In the genomic region with DNA sequence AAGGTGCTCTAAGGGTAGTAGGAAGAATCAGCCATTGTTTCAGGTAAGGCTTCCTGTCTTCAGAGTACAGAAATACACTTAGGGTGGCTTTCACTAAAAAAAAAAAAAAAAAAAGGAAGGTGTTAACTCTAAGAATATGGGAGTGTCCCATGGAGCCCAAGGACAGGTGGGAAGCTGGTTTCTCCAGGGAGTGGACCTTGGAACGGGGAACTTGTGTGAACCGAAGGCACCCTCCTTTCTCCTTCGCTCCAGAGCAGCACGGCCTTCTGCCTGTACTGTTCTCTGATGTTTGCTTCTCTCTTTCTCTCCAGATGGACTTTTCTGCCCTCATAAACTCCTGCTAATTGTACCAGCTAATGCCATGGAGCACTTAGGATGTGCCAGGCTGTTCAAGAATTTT, we compare ENCODE assay signal across 36 cellular contexts. TPM values are rescaled to one million over a fixed set of nuclear protein-coding genes. Genes with fewer than 3 reads are reported as not detected.
"Had no signal": no experiment of that assay in that cellular context is flagged by ENCODE, and none has a peak within 500 bp of the region (broad histone marks: within the 10 kb centered on the region; RNA-seq: fewer than 3 reads in every experiment).

No MANE protein-coding gene starts in this region.

- H3K9me3 Mint-ChIP-seq: activated CD4-positive, alpha-beta memory T cell treated with anti-CD3 and anti-CD28 coated beads for 36 hours; activated CD4-positive, alpha-beta T cell treated with anti-CD3 and anti-CD28 coated beads, Interleukin-2, amount 10 ng/mL, durations not matched to agents 24 days and 14 days; activated naive CD4-positive, alpha-beta T cell treated with anti-CD3 and anti-CD28 coated beads, Interleukin-2, amount 10 ng/mL, durations not matched to agents 7 days and 5 days; activated naive CD8-positive, alpha-beta T cell treated with anti-CD3 and anti-CD28 coated beads, Interleukin-2, amount 10 ng/mL, durations not matched to agents 7 days and 5 days; activated T-helper 1 cell treated with anti-CD3 and anti-CD28 coated beads, Interleukin-12 subunit alpha, Interleukin-12 subunit beta, Interleukin-2, Interleukin-4 antibody, amounts not matched to agents 30 ng/mL and 10 ng/mL and 1 ng/mL, durations not matched to agents 14 hours and 24 hours and 36 hours; naive thymus-derived CD4-positive, alpha-beta T cell; type B pancreatic cell had no signal

- H3K27ac ChIP-seq: epithelial cell of prostate, esophagus squamous epithelium, heart right ventricle, right atrium auricular region, thoracic aorta, uterus, WERI-Rb-1 had no signal

- H3K27ac Mint-ChIP-seq: activated CD4-positive, alpha-beta memory T cell treated with anti-CD3 and anti-CD28 coated beads for 36 hours; activated CD4-positive, alpha-beta T cell treated with anti-CD3 and anti-CD28 coated beads, Interleukin-2, amount 10 ng/mL, durations not matched to agents 24 days and 14 days; activated naive CD4-positive, alpha-beta T cell treated with anti-CD3 and anti-CD28 coated beads, Interleukin-2, amount 10 ng/mL, durations not matched to agents 7 days and 5 days; activated naive CD8-positive, alpha-beta T cell treated with anti-CD3 and anti-CD28 coated beads, Interleukin-2, amount 10 ng/mL, durations not matched to agents 7 days and 5 days; activated T-helper 1 cell treated with anti-CD3 and anti-CD28 coated beads, Interleukin-12 subunit alpha, Interleukin-12 subunit beta, Interleukin-2, Interleukin-4 antibody, amounts not matched to agents 30 ng/mL and 10 ng/mL and 1 ng/mL, durations not matched to agents 14 hours and 24 hours and 36 hours; naive thymus-derived CD4-positive, alpha-beta T cell; type B pancreatic cell had no signal

- H3K4me1 Mint-ChIP-seq: activated CD4-positive, alpha-beta T cell treated with anti-CD3 and anti-CD28 coated beads, Interleukin-2, amount 10 ng/mL, durations not matched to agents 24 days and 14 days; activated naive CD4-positive, alpha-beta T cell treated with anti-CD3 and anti-CD28 coated beads, Interleukin-2, amount 10 ng/mL, durations not matched to agents 7 days and 5 days; activated naive CD8-positive, alpha-beta T cell treated with anti-CD3 and anti-CD28 coated beads, Interleukin-2, amount 10 ng/mL, durations not matched to agents 7 days and 5 days; naive thymus-derived CD4-positive, alpha-beta T cell; neural crest cell had no signal

- H3K36me3 ChIP-seq: esophagus squamous epithelium, heart right ventricle, right atrium auricular region, thoracic aorta, uterus, WERI-Rb-1 had no signal

- H3K27me3 ChIP-seq: right atrium auricular region had no signal

- DNase-seq: activated CD4-positive, alpha-beta memory T cell treated with anti-CD3 and anti-CD28 coated beads for 36 hours; activated CD4-positive, alpha-beta T cell treated with anti-CD3 and anti-CD28 coated beads, Interleukin-2, amount 10 ng/mL, durations not matched to agents 24 days and 14 days; activated CD4-positive, CD25-positive, alpha-beta regulatory T cell treated with anti-CD3 and anti-CD28 coated beads, Interleukin-2, amount 50 U/mL, for 72 hours; activated CD8-positive, alpha-beta memory T cell treated with anti-CD3 and anti-CD28 coated beads, Interleukin-2, amount 50 U/mL, for 4 hours; activated effector memory CD4-positive, alpha-beta T cell treated with anti-CD3 and anti-CD28 coated beads, Interleukin-2, amount 50 U/mL, for 16 hours; activated naive CD4-positive, alpha-beta T cell treated with anti-CD3 and anti-CD28 coated beads, Interleukin-2, amount 10 ng/mL, durations not matched to agents 7 days and 5 days; activated naive CD8-positive, alpha-beta T cell treated with anti-CD3 and anti-CD28 coated beads, Interleukin-2, amount 10 ng/mL, durations not matched to agents 7 days and 5 days; activated T-cell treated with anti-CD3 and anti-CD28 coated beads, Interleukin-2, amount 50 U/mL, for 1 hour; central memory CD4-positive, alpha-beta T cell; dermis blood vessel endothelial cell; effector CD8-positive, alpha-beta T cell; esophagus squamous epithelium; foreskin melanocyte; heart right ventricle; mammary epithelial cell; naive thymus-derived CD4-positive, alpha-beta T cell; nucleus accumbens; stimulated activated CD4-positive, alpha-beta T cell treated with anti-CD3 and anti-CD28 coated beads, Interleukin-15, amount 100 ng/mL, for 24 hours; stimulated activated CD4-positive, alpha-beta T cell treated with anti-CD3 and anti-CD28 coated beads, Interleukin-2, amount 100 ng/mL, for 24 hours; stimulated activated naive CD4-positive, alpha-beta T cell; T-helper 1 cell; uterus; WERI-Rb-1 had no signal

- H3K4me3 ChIP-seq: esophagus squamous epithelium, heart right ventricle, right atrium auricular region, thoracic aorta, uterus had no signal

- H3K4me3 Mint-ChIP-seq: activated CD4-positive, alpha-beta memory T cell treated with anti-CD3 and anti-CD28 coated beads for 36 hours; activated CD4-positive, alpha-beta T cell treated with anti-CD3 and anti-CD28 coated beads, Interleukin-2, amount 10 ng/mL, durations not matched to agents 24 days and 14 days; activated naive CD4-positive, alpha-beta T cell treated with anti-CD3 and anti-CD28 coated beads, Interleukin-2, amount 10 ng/mL, durations not matched to agents 7 days and 5 days; activated naive CD8-positive, alpha-beta T cell treated with anti-CD3 and anti-CD28 coated beads, Interleukin-2, amount 10 ng/mL, durations not matched to agents 7 days and 5 days; activated T-helper 1 cell treated with anti-CD3 and anti-CD28 coated beads, Interleukin-12 subunit alpha, Interleukin-12 subunit beta, Interleukin-2, Interleukin-4 antibody, amounts not matched to agents 30 ng/mL and 10 ng/mL and 1 ng/mL, durations not matched to agents 14 hours and 24 hours and 36 hours; naive thymus-derived CD4-positive, alpha-beta T cell; neural crest cell; type B pancreatic cell had no signal

- H3K4me1 ChIP-seq: esophagus squamous epithelium, heart right ventricle, right atrium auricular region, uterus had no signal

- FAIRE-seq: endometrium, islet of Langerhans, TTC549 had no signal

- H3K36me3 Mint-ChIP-seq: activated CD4-positive, alpha-beta memory T cell treated with anti-CD3 and anti-CD28 coated beads for 36 hours; activated naive CD4-positive, alpha-beta T cell treated with anti-CD3 and anti-CD28 coated beads, Interleukin-2, amount 10 ng/mL, durations not matched to agents 7 days and 5 days; activated naive CD8-positive, alpha-beta T cell treated with anti-CD3 and anti-CD28 coated beads, Interleukin-2, amount 10 ng/mL, durations not matched to agents 7 days and 5 days; naive thymus-derived CD4-positive, alpha-beta T cell; type B pancreatic cell had no signal

- H3K9me3 ChIP-seq: esophagus squamous epithelium, heart right ventricle, right atrium auricular region, thoracic aorta, uterus had no signal

- ATAC-seq: heart right ventricle; naive thymus-derived CD4-positive, alpha-beta T cell had no signal

RNA-seq across cellular contexts. Expression of a gene that starts 6.2 kb away (rescaled TPM):
- total RNA-seq: activated CD4-positive, alpha-beta memory T cell treated with anti-CD3 and anti-CD28 coated beads for 36 hours; activated CD4-positive, alpha-beta T cell treated with anti-CD3 and anti-CD28 coated beads, Interleukin-2, amount 10 ng/mL, durations not matched to agents 24 days and 14 days; activated CD8-positive, alpha-beta memory T cell treated with anti-CD3 and anti-CD28 coated beads for 36 hours; activated naive CD8-positive, alpha-beta T cell treated with anti-CD3 and anti-CD28 coated beads, Interleukin-2, amount 10 ng/mL, durations not matched to agents 7 days and 5 days; activated T-helper 1 cell treated with anti-CD3 and anti-CD28 coated beads, Interleukin-12 subunit alpha, Interleukin-12 subunit beta, Interleukin-2, Interleukin-4 antibody, amounts not matched to agents 30 ng/mL and 10 ng/mL and 1 ng/mL, durations not matched to agents 14 hours and 24 hours and 36 hours; dermis blood vessel endothelial cell; esophagus squamous epithelium; glomerular endothelial cell; heart right ventricle; liver; mammary epithelial cell; naive thymus-derived CD4-positive, alpha-beta T cell; neural crest cell; pulmonary artery endothelial cell; right atrium auricular region; thoracic aorta; uterus had no signal
- polyA plus RNA-seq: heart right ventricle; liver; mammary epithelial cell; naive thymus-derived CD4-positive, alpha-beta T cell had no signal

RNA-seq across cellular contexts. Expression of a gene that starts 48.4 kb away (rescaled TPM):
- total RNA-seq: activated CD4-positive, alpha-beta memory T cell treated with anti-CD3 and anti-CD28 coated beads for 36 hours; activated CD4-positive, alpha-beta T cell treated with anti-CD3 and anti-CD28 coated beads, Interleukin-2, amount 10 ng/mL, durations not matched to agents 24 days and 14 days; activated CD8-positive, alpha-beta memory T cell treated with anti-CD3 and anti-CD28 coated beads for 36 hours; activated naive CD8-positive, alpha-beta T cell treated with anti-CD3 and anti-CD28 coated beads, Interleukin-2, amount 10 ng/mL, durations not matched to agents 7 days and 5 days; activated T-helper 1 cell treated with anti-CD3 and anti-CD28 coated beads, Interleukin-12 subunit alpha, Interleukin-12 subunit beta, Interleukin-2, Interleukin-4 antibody, amounts not matched to agents 30 ng/mL and 10 ng/mL and 1 ng/mL, durations not matched to agents 14 hours and 24 hours and 36 hours; dermis blood vessel endothelial cell; esophagus squamous epithelium; glomerular endothelial cell; heart right ventricle; mammary epithelial cell; neural crest cell; pulmonary artery endothelial cell; right atrium auricular region; thoracic aorta had no signal
- polyA plus RNA-seq: heart right ventricle, liver, mammary epithelial cell had no signal
